In genomic region chr1:109249654-109250401, GRCh38 we compare ENCODE assay signal across 7 cellular contexts. TPM values are rescaled to one million over a fixed set of nuclear protein-coding genes. Genes with fewer than 3 reads are reported as not detected.
A peak's percentile ranks its signal among the peaks of the same experiment; 100 is the strongest.
DNase-seq lines count a peak whose midpoint lies in the region; ATAC-seq and TF ChIP-seq lines count a peak whose summit lies in the region.
"Had no signal": no experiment of that assay in that cellular context is flagged by ENCODE, and none has a peak within 500 bp of the region (broad histone marks: within the 10 kb centered on the region; RNA-seq: fewer than 3 reads in every experiment).

No MANE protein-coding gene starts in this region.

- H3K9ac ChIP-seq in neural progenitor cell: no peak overlapping the region

- peak; percentile 63 for DNase-seq in neural progenitor cell (ENCODE audit: low spot score)
- DNase-seq in medulla oblongata (ENCODE audit: extremely low spot score): no peak
- no peak for DNase-seq in mesenteric fat pad (ENCODE audit: low spot score)

- H3K36me3 Mint-ChIP-seq in brain (peaks cover 24% of the 10 kb centered on the region), neural progenitor cell (peaks cover 27% of the 10 kb centered on the region)

- no peak overlapping the region for H2AFZ ChIP-seq in neural progenitor cell (replicated peaks)

- peaks cover 4% of the 10 kb centered on the region for H4K20me1 ChIP-seq in neural progenitor cell (ENCODE audit: low read depth)

- TF ChIP-seq CTCF in brain (conservative IDR thresholded peaks at IDR 0.05): no peak
- TF ChIP-seq CTCF in neural progenitor cell (IDR thresholded peaks at IDR 0.05): no peak

- H3K27ac Mint-ChIP-seq in brain (peak overlapping the region in 3 of 5 experiments; percentile 52 to 100 (median 77)), neural progenitor cell (no peak overlapping the region)

- H3K9me3 Mint-ChIP-seq in brain (peaks cover 0 to 24% (median 16%) of the 10 kb centered on the region in 5 experiments), neural progenitor cell (peaks cover 23% of the 10 kb centered on the region)

- peaks cover 8% of the 10 kb centered on the region for H3K27me3 ChIP-seq in neural progenitor cell

- H3K79me2 ChIP-seq in neural progenitor cell (ENCODE audit: low read depth): peaks cover 53% of the 10 kb centered on the region

- no peak overlapping the region for H3K27ac ChIP-seq in neural progenitor cell

- H3K4me3 Mint-ChIP-seq in brain: peak overlapping the region; percentile 80 to 89 (median 84)
- H3K4me3 Mint-ChIP-seq in neural progenitor cell: peak overlapping the region; percentile 83

- ATAC-seq in HG02884 (IDR thresholded peaks at IDR 0.05; ENCODE audit: unreplicated experiment): peak; percentile 25

- peaks cover 68% of the 10 kb centered on the region for H3K4me1 Mint-ChIP-seq in brain
- peaks cover 39% of the 10 kb centered on the region for H3K4me1 Mint-ChIP-seq in neural progenitor cell

- no peaks in the 10 kb centered on the region for H3K36me3 ChIP-seq in neural progenitor cell

- peak overlapping the region; percentile 94 for H3K4me2 ChIP-seq in neural progenitor cell

- peak overlapping the region; percentile 58; the same call in 1 of the 2 replicates for H3K4me3 ChIP-seq in GM08714 (ENCODE audit: low read length)
- H3K4me3 ChIP-seq in neural progenitor cell: peak overlapping the region; percentile 67

- peaks cover 33% of the 10 kb centered on the region for H3K4me1 ChIP-seq in neural progenitor cell

- H3K27me3 Mint-ChIP-seq in brain (peaks cover 11% of the 10 kb centered on the region), neural progenitor cell (ENCODE audit: insufficient read depth, low read depth) (peaks cover 10% of the 10 kb centered on the region)

- peaks cover 34% of the 10 kb centered on the region for H3F3A ChIP-seq in neural progenitor cell (ENCODE audit: low read depth)

- no peaks in the 10 kb centered on the region for H3K9me3 ChIP-seq in neural progenitor cell (ENCODE audit: low read depth)

RNA-seq across cellular contexts. Expression of gene CELSR2, which starts 0.5 kb away (rescaled TPM):
- 109 TPM for polyA plus RNA-seq in brain (ENCODE audit: insufficient read depth, low read depth, low replicate concordance)
- total RNA-seq in neural progenitor cell (ENCODE audit: low replicate concordance) (11.1 and 26.5 TPM in 2 replicates), mesenteric fat pad (1.5 TPM)

RNA-seq across cellular contexts. Expression of gene PSRC1, which starts 33.1 kb away (rescaled TPM):
- polyA plus RNA-seq in brain (ENCODE audit: insufficient read depth, low read depth, low replicate concordance): 77.5 TPM
- total RNA-seq in neural progenitor cell (ENCODE audit: low replicate concordance) (78.1 and 134 TPM in 2 replicates), mesenteric fat pad (0.90 TPM)

RNA-seq across cellular contexts. Expression of gene SARS1, which starts 36.1 kb away (rescaled TPM):
- polyA plus RNA-seq in brain (ENCODE audit: insufficient read depth, low read depth, low replicate concordance): 402 TPM
- total RNA-seq in neural progenitor cell (ENCODE audit: low replicate concordance) (118 and 128 TPM in 2 replicates), mesenteric fat pad (119 TPM)

RNA-seq across cellular contexts. Expression of gene MYBPHL, which starts 57.0 kb away (rescaled TPM):
- 0.75 TPM for polyA plus RNA-seq in brain (ENCODE audit: insufficient read depth, low read depth, low replicate concordance)
- total RNA-seq in neural progenitor cell (ENCODE audit: low replicate concordance) (not detected in 2 replicates), mesenteric fat pad (not detected)
- total RNA-seq: activated CD8-positive, alpha-beta memory T cell treated with anti-CD3 and anti-CD28 coated beads for 36 hours had no signal

Comparison
In these comparisons a context has a peak if more than half of its experiments do, and no peak if none do; other contexts are left out.
1. RNA of gene PSRC1, which starts 33.1 kb away (total RNA-seq): 78.1 to 134 TPM in neural progenitor cell; 0.90 TPM in mesenteric fat pad (single experiment); every median in the first group is over 10 times any median in the second.